In genomic region chr1:25895365-25895990, GRCh38 we compare ENCODE assay signal across 9 cellular contexts. TPM values are rescaled to one million over a fixed set of nuclear protein-coding genes. Genes with fewer than 3 reads are reported as not detected.
DNase-seq lines count a peak whose midpoint lies in the region; TF ChIP-seq lines count a peak whose summit lies in the region.
"Had no signal": no experiment of that assay in that cellular context is flagged by ENCODE, and none has a peak within 500 bp of the region (broad histone marks: within the 10 kb centered on the region; RNA-seq: fewer than 3 reads in every experiment).

No MANE protein-coding gene starts in this region.

- H3K36me3 ChIP-seq in SJCRH30 (peaks cover 36% of the 10 kb centered on the region), neutrophil (peaks cover 21% of the 10 kb centered on the region), subcutaneous abdominal adipose tissue (ENCODE audit: control insufficient read depth in 5 of 5, insufficient read depth in 5 of 5, low read length in 5 of 5) (peaks cover 0 to 21% (median 5%) of the 10 kb centered on the region in 5 donors)

- DNase-seq in ELR (ENCODE audit: low read depth) (peak; percentile 92), HEK293T (ENCODE audit: extremely low spot score) (peak; percentile 94), NCI-H1048 (lab: John Stamatoyannopoulos, UW) (peak; percentile 60), SJCRH30 (peak; percentile 89 to 96), fibroblast of the aortic adventitia (ENCODE audit: low read depth) (peak; percentile 95)
- DNase-seq in activated effector memory CD4-positive, alpha-beta T cell treated with anti-CD3 and anti-CD28 coated beads, Interleukin-2, amount 50 U/mL, for 16 hours, result peak; percentile 95

- TF ChIP-seq CTCF in fibroblast of the aortic adventitia (IDR thresholded peaks at IDR 0.05; ENCODE audit: insufficient read depth, low read length), result peak; percentile 98
- peak; percentile 97 for TF ChIP-seq CTCF in neutrophil (IDR thresholded peaks at IDR 0.05)

- H3K27me3 ChIP-seq in SJCRH30, result no peaks in the 10 kb centered on the region
- H3K27me3 ChIP-seq in neutrophil, result no peaks in the 10 kb centered on the region
- no peaks in the 10 kb centered on the region for H3K27me3 ChIP-seq in subcutaneous abdominal adipose tissue (ENCODE audit: control insufficient read depth in 5 of 5, insufficient read depth in 4 of 5, low read length in 5 of 5)

- no peak overlapping the region for H3K4me3 ChIP-seq in SJCRH30
- no peak overlapping the region for H3K4me3 ChIP-seq in fibroblast of the aortic adventitia (ENCODE audit: low read depth, low read length)
- no peak overlapping the region for H3K4me3 ChIP-seq in neutrophil (ENCODE audit: low read depth in 1 of 2, low read length in 1 of 2)
- H3K4me3 ChIP-seq in subcutaneous abdominal adipose tissue (ENCODE audit: low read depth in 1 of 5, low read length in 5 of 5), result peak overlapping the region in 3 of 5 donors; percentile 4 to 35 (median 30)
- H3K4me3 ChIP-seq: skin epidermis had no signal

- H3K4me1 ChIP-seq in SJCRH30 (peaks cover 32% of the 10 kb centered on the region), neutrophil (ENCODE audit: control insufficient read depth in 1 of 2, insufficient read depth in 1 of 2, low read depth in 1 of 2, low read length in 1 of 2) (peaks cover 6 to 7% of the 10 kb centered on the region in 2 experiments), subcutaneous abdominal adipose tissue (ENCODE audit: control insufficient read depth in 5 of 5, insufficient read depth in 5 of 5, low read length in 5 of 5) (peaks cover 0 to 18% (median 16%) of the 10 kb centered on the region in 5 donors)

- peak overlapping the region in 1 of 5 donors; percentile 32 for H3K9ac ChIP-seq in subcutaneous abdominal adipose tissue (ENCODE audit: low read length in 5 of 5)

- POLR2A ChIA-PET in HEK293T (lab: Yijun Ruan, JAX), result interaction anchor here (1.0 to 6.5 kb wide), 6 partner anchors 10 to 124 kb away, joined by 3 to 61 read pairs (median 9); partner anchors contain the start of genes PAFAH2, PAQR7 and STMN1

- CTCF ChIA-PET in HEK293T (lab: Yijun Ruan, JAX), result interaction anchor here (0.6 to 3.1 kb wide), 17 partner anchors 9 to 160 kb away, joined by 3 to 25 read pairs (median 4); partner anchors contain the start of genes PAFAH2 and PAQR7

- H3K9me3 ChIP-seq in SJCRH30 (replicated peaks) (no peaks in the 10 kb centered on the region), neutrophil (no peaks in the 10 kb centered on the region), subcutaneous abdominal adipose tissue (ENCODE audit: control insufficient read depth in 5 of 5, low read length in 5 of 5) (no peaks in the 10 kb centered on the region)

- H3K27ac ChIP-seq in SJCRH30, result no peak overlapping the region
- H3K27ac ChIP-seq in neutrophil, result no peak overlapping the region
- H3K27ac ChIP-seq in subcutaneous abdominal adipose tissue (ENCODE audit: low read depth, low read length), result no peak overlapping the region

TF ChIP-seq in HEK293T, 16 proteins besides CTCF, POLR2A, EP300 and RAD21:
- no peak for TF ChIP-seq BHLHE40 (IDR thresholded peaks at IDR 0.05; ENCODE audit: borderline replicate concordance)
- TF ChIP-seq ELF4 (IDR thresholded peaks at IDR 0.05), result no peak
- no peak for TF ChIP-seq CTBP1 (IDR thresholded peaks at IDR 0.05; ENCODE audit: borderline replicate concordance)
- TF ChIP-seq HDGF (IDR thresholded peaks at IDR 0.05; ENCODE audit: borderline replicate concordance), result no peak
- no peak for TF ChIP-seq FOXK2 (IDR thresholded peaks at IDR 0.05)
- no peak for TF ChIP-seq ZNF384 (IDR thresholded peaks at IDR 0.05)
- TF ChIP-seq FOXM1 (IDR thresholded peaks at IDR 0.05; ENCODE audit: borderline replicate concordance), result no peak
- no peak for TF ChIP-seq LEF1 (IDR thresholded peaks at IDR 0.05; ENCODE audit: borderline replicate concordance)
- no peak for TF ChIP-seq FOXA1 (IDR thresholded peaks at IDR 0.05)
- no peak for TF ChIP-seq SUZ12 (IDR thresholded peaks at IDR 0.05)
- no peak for TF ChIP-seq L3MBTL2 (conservative IDR thresholded peaks at IDR 0.05)
- no peak for TF ChIP-seq SP1 (IDR thresholded peaks at IDR 0.05)
- TF ChIP-seq PKNOX1 (IDR thresholded peaks at IDR 0.05), result no peak
- no peak for TF ChIP-seq TARDBP (IDR thresholded peaks at IDR 0.05)
- TF ChIP-seq NFRKB (IDR thresholded peaks at IDR 0.05), result no peak
- TF ChIP-seq ARNT (IDR thresholded peaks at IDR 0.05), result no peak

RNA-seq across cellular contexts. Expression of gene STMN1, which starts 10.7 kb away (rescaled TPM):
- total RNA-seq in SJCRH30 (2014; rRNA removed; shearing (Covaris generic)), result 1,028 and 1,091 TPM in 2 replicates
- total RNA-seq in fibroblast of the aortic adventitia (ENCODE audit: low replicate concordance), result 89.5 and 137 TPM in 2 replicates

RNA-seq across cellular contexts. Expression of gene PAQR7, which starts 20.0 kb away (rescaled TPM):
- 2.1 and 2.4 TPM in 2 replicates for total RNA-seq in SJCRH30 (2014; rRNA removed; shearing (Covaris generic))
- 2.8 and 6.9 TPM in 2 replicates for total RNA-seq in fibroblast of the aortic adventitia (ENCODE audit: low replicate concordance)

RNA-seq across cellular contexts. Expression of gene AUNIP, which starts 36.2 kb away (rescaled TPM):
- 28.9 and 34.3 TPM in 2 replicates for total RNA-seq in SJCRH30 (2014; rRNA removed; shearing (Covaris generic))
- 4.8 TPM in 1 of 2 replicates, not detected in the other for total RNA-seq in fibroblast of the aortic adventitia (ENCODE audit: low replicate concordance)

Comparison
In these comparisons a context has a peak if more than half of its experiments do, and no peak if none do; other contexts are left out.
1. H3K4me3 ChIP-seq: peak in subcutaneous abdominal adipose tissue (3 of 5); none in SJCRH30 (single experiment), fibroblast of the aortic adventitia (single experiment) and neutrophil (0 of 2).
2. Peak in every context shown above with its lines, with median percentiles within 50 percentile points of each other: DNase-seq.